ENCODE assay signal across 8 cellular contexts in genomic region chr6:149335924-149336323, GRCh38. TPM values are rescaled to one million over a fixed set of nuclear protein-coding genes. Genes with fewer than 3 reads are reported as not detected.
DNase-seq lines count a peak whose midpoint lies in the region; ATAC-seq and TF ChIP-seq lines count a peak whose summit lies in the region.

No MANE protein-coding gene starts in this region.

- 20 to 38% methylated on average over 2 of the region's 2 CpGs for WGBS in upper lobe of left lung, 2 donors

- H3K9me3 ChIP-seq in left lung: no peaks in the 10 kb centered on the region
- no peaks in the 10 kb centered on the region for H3K9me3 ChIP-seq in upper lobe of left lung

- TF ChIP-seq POLR2A in upper lobe of left lung (IDR thresholded peaks at IDR 0.05): no peak

- ATAC-seq in activated T-cell treated with anti-CD3 and anti-CD28 coated beads, Interleukin-2, amount 50 U/mL, for 4 hours: peak; percentile 94 to 95
- ATAC-seq in left lung (peak; percentile 70), upper lobe of left lung (ENCODE audit: low FRiP score in 2 of 2) (peak in 1 of 2 donors; percentile 67), GM18873 (IDR thresholded peaks at IDR 0.05; ENCODE audit: low FRiP score, unreplicated experiment) (no peak)

- H3K4me1 ChIP-seq in left lung: peaks cover 44 to 96% of the 10 kb centered on the region in 2 donors
- peaks cover 53 to 69% (median 57%) of the 10 kb centered on the region in 4 donors for H3K4me1 ChIP-seq in upper lobe of left lung

- no peak for TF ChIP-seq EP300 in upper lobe of left lung (IDR thresholded peaks at IDR 0.05)

- peak; percentile 79 for DNase-seq in activated effector memory CD4-positive, alpha-beta T cell treated with anti-CD3 and anti-CD28 coated beads, Interleukin-2, amount 50 U/mL, for 16 hours
- no peak for DNase-seq in activated effector memory CD4-positive, alpha-beta T cell treated with Interleukin-2 at 50 U/mL for 16 hours
- DNase-seq in activated T-cell treated with anti-CD3 and anti-CD28 coated beads, Interleukin-2, amount 50 U/mL, for 4 hours: peak; percentile 27
- DNase-seq in left lung (no peak), upper lobe of left lung (no peak), NCI-H748 (lab: John Stamatoyannopoulos, UW; ENCODE audit: unreplicated experiment) (no peak), endothelial cell (ENCODE audit: low spot score) (no peak)

- H3K36me3 ChIP-seq in left lung (no peaks in the 10 kb centered on the region), upper lobe of left lung (no peaks in the 10 kb centered on the region)

- peaks cover 28% of the 10 kb centered on the region for H3K36me3 Mint-ChIP-seq in activated T-cell treated with anti-CD3 and anti-CD28 coated beads, Interleukin-2, amount 50 U/mL, for 4 hours (ENCODE audit: insufficient read depth)
- H3K36me3 Mint-ChIP-seq in endothelial cell (ENCODE audit: low read depth, unreplicated experiment): peaks cover 8% of the 10 kb centered on the region

- H3K27me3 ChIP-seq in left lung (no peaks in the 10 kb centered on the region), upper lobe of left lung (no peaks in the 10 kb centered on the region)

- H3K4me1 Mint-ChIP-seq in activated T-cell treated with anti-CD3 and anti-CD28 coated beads, Interleukin-2, amount 50 U/mL, for 4 hours (ENCODE audit: low read depth): peaks cover 84% of the 10 kb centered on the region
- peaks cover 43% of the 10 kb centered on the region for H3K4me1 Mint-ChIP-seq in endothelial cell (ENCODE audit: unreplicated experiment)

- H3K27ac ChIP-seq in left lung (peak overlapping the region; percentile 33 to 51), upper lobe of left lung (peak overlapping the region in 3 of 4 donors; percentile 24 to 49 (median 37))

- no peak overlapping the region for H3K27ac Mint-ChIP-seq in endothelial cell (ENCODE audit: unreplicated experiment)

- no peaks in the 10 kb centered on the region for H3K9me3 Mint-ChIP-seq in activated T-cell treated with anti-CD3 and anti-CD28 coated beads, Interleukin-2, amount 50 U/mL, for 4 hours
- no peaks in the 10 kb centered on the region for H3K9me3 Mint-ChIP-seq in endothelial cell (ENCODE audit: unreplicated experiment)

- no peak for TF ChIP-seq CTCF in left lung (IDR thresholded peaks at IDR 0.05)
- TF ChIP-seq CTCF in upper lobe of left lung (IDR thresholded peaks at IDR 0.05): no peak
- TF ChIP-seq CTCF in endothelial cell (IDR thresholded peaks at IDR 0.05; ENCODE audit: unreplicated experiment): no peak

- no peaks in the 10 kb centered on the region for H3K27me3 Mint-ChIP-seq in activated T-cell treated with anti-CD3 and anti-CD28 coated beads, Interleukin-2, amount 50 U/mL, for 4 hours (ENCODE audit: low read depth)
- H3K27me3 Mint-ChIP-seq in endothelial cell (ENCODE audit: unreplicated experiment): peaks cover 3% of the 10 kb centered on the region

- H3K4me3 ChIP-seq in left lung (no peak overlapping the region), upper lobe of left lung (no peak overlapping the region)

- intact Hi-C loops in left lung (cut with DNase I): no loop called here

- H3K4me3 Mint-ChIP-seq in activated T-cell treated with anti-CD3 and anti-CD28 coated beads, Interleukin-2, amount 50 U/mL, for 4 hours: peak overlapping the region; percentile 67
- no peak overlapping the region for H3K4me3 Mint-ChIP-seq in endothelial cell (ENCODE audit: unreplicated experiment)

RNA-seq across cellular contexts. Expression of gene TAB2, which starts 18.4 kb away (rescaled TPM):
- 10 to 100 TPM; 69.7 to 84.9 (median 77.4) TPM for total RNA-seq in activated T-cell treated with anti-CD3 and anti-CD28 coated beads, Interleukin-2, amount 50 U/mL, for 4 hours
- 10 to 100 TPM; 49.3 to 51.2 TPM for total RNA-seq in left lung
- 10 to 100 TPM; 46.5 to 99.5 (median 52.7) TPM for total RNA-seq in upper lobe of left lung
- 105 TPM for total RNA-seq in endothelial cell (ENCODE audit: unreplicated experiment)

Comparison
In these comparisons a context has a peak if more than half of its experiments do, and no peak if none do; other contexts are left out.
1. DNase-seq: peak in activated effector memory CD4-positive, alpha-beta T cell treated with anti-CD3 and anti-CD28 coated beads, Interleukin-2, amount 50 U/mL, for 16 hours (single experiment) and activated T-cell treated with anti-CD3 and anti-CD28 coated beads, Interleukin-2, amount 50 U/mL, for 4 hours (single experiment); none in activated effector memory CD4-positive, alpha-beta T cell treated with Interleukin-2 at 50 U/mL for 16 hours (single experiment), left lung (0 of 2), upper lobe of left lung (0 of 2), NCI-H748 (single experiment) and endothelial cell (single experiment).